ENCODE assay signal across 16 cellular contexts in genomic region chr11:69154938-69155301, GRCh38. TPM values are rescaled to one million over a fixed set of nuclear protein-coding genes. Genes with fewer than 3 reads are reported as not detected.
DNase-seq lines count a peak whose midpoint lies in the region; ATAC-seq and TF ChIP-seq lines count a peak whose summit lies in the region.
"Had no signal": no experiment of that assay in that cellular context is flagged by ENCODE, and none has a peak within 500 bp of the region (broad histone marks: within the 10 kb centered on the region; RNA-seq: fewer than 3 reads in every experiment).

No MANE protein-coding gene starts in this region.

- no peak for TF ChIP-seq POLR2A in tibial nerve (IDR thresholded peaks at IDR 0.05)

- no peak for TF ChIP-seq EP300 in tibial nerve (IDR thresholded peaks at IDR 0.05)

- H3K27me3 ChIP-seq in heart right ventricle (peaks cover 0 to 16% (median 0%) of the 10 kb centered on the region in 7 donors), OCI-LY3 (ENCODE audit: low read depth, low read length) (no peaks in the 10 kb centered on the region), tibial nerve (no peaks in the 10 kb centered on the region)

- peaks cover 69% of the 10 kb centered on the region for H3K4me1 Mint-ChIP-seq in neural crest cell

- peak overlapping the region in 6 of 10 donors; percentile 25 to 84 (median 58) for H3K27ac ChIP-seq in heart right ventricle
- H3K27ac ChIP-seq in OCI-LY3 (ENCODE audit: low read length) = no peak overlapping the region
- peak overlapping the region; percentile 73 to 94 (median 84) for H3K27ac ChIP-seq in tibial nerve
- H3K27ac ChIP-seq: 22Rv1, A549, C4-2B, GM23248 had no signal

- H3K4me3 ChIP-seq in heart right ventricle (no peak overlapping the region), OCI-LY3 (ENCODE audit: low read length) (no peak overlapping the region), tibial nerve (no peak overlapping the region)
- H3K4me3 ChIP-seq: A549, GM23248 had no signal

- H3K27me3 Mint-ChIP-seq in neural crest cell (ENCODE audit: low read depth) = peaks cover 3% of the 10 kb centered on the region

- intact Hi-C loops in heart right ventricle (cut with DNase I) (no loop called here), Right ventricle myocardium inferior (cut with DNase I) (no loop called here)

- H3K9me3 ChIP-seq in heart right ventricle = peaks cover 0 to 11% (median 0%) of the 10 kb centered on the region in 11 donors
- H3K9me3 ChIP-seq in OCI-LY3 (ENCODE audit: insufficient read depth, low read length) = peaks cover 3% of the 10 kb centered on the region; the same call in 1 of the 2 replicates
- no peaks in the 10 kb centered on the region for H3K9me3 ChIP-seq in tibial nerve

- H3K9me3 Mint-ChIP-seq in neural crest cell = peaks cover 2% of the 10 kb centered on the region
- H3K9me3 Mint-ChIP-seq: CD4-positive, alpha-beta T cell had no signal

- H3K36me3 ChIP-seq in heart right ventricle (no peaks in the 10 kb centered on the region), OCI-LY3 (replicated peaks; ENCODE audit: low read depth, low read length) (no peaks in the 10 kb centered on the region), tibial nerve (no peaks in the 10 kb centered on the region)

- 80 to 86% methylated on average over 10 of the region's 10 CpGs for WGBS in heart right ventricle, 2 donors
- 72 to 74% methylated on average over 4 to 10 of the region's 10 CpGs for WGBS in tibial nerve, 2 donors

- H3K4me1 ChIP-seq in heart right ventricle (peaks cover 16 to 72% (median 35%) of the 10 kb centered on the region in 9 donors), OCI-LY3 (ENCODE audit: low read length) (peaks cover 37% of the 10 kb centered on the region), tibial nerve (peaks cover 0 to 67% (median 47%) of the 10 kb centered on the region in 4 donors)

- H3K27ac Mint-ChIP-seq in neural crest cell (ENCODE audit: unreplicated experiment) = peak overlapping the region; percentile 90
- H3K27ac Mint-ChIP-seq: CD4-positive, alpha-beta T cell; HFFc6 had no signal

- H3K4me3 Mint-ChIP-seq in neural crest cell = no peak overlapping the region
- H3K4me3 Mint-ChIP-seq: CD4-positive, alpha-beta T cell; HFFc6 had no signal

- no peaks in the 10 kb centered on the region for H4K20me1 ChIP-seq in OCI-LY3 (ENCODE audit: insufficient read depth, low read length)

- no peaks in the 10 kb centered on the region for H3K36me3 Mint-ChIP-seq in neural crest cell (ENCODE audit: low read depth)

- no peak overlapping the region for H2AFZ ChIP-seq in OCI-LY3 (ENCODE audit: low read depth, low read length)
- H2AFZ ChIP-seq: GM23248 had no signal

- no peak for ATAC-seq in heart right ventricle
- no peak for ATAC-seq in Right ventricle myocardium inferior
- no peak for ATAC-seq in GM18511 (IDR thresholded peaks at IDR 0.05; ENCODE audit: unreplicated experiment)
- ATAC-seq: A549, HCT116 had no signal

- no peaks in the 10 kb centered on the region for H3K79me2 ChIP-seq in OCI-LY3 (ENCODE audit: low read length)

- H3K4me2 ChIP-seq in OCI-LY3 (ENCODE audit: low read length) = peak overlapping the region; percentile 63; the same call in 1 of the 2 replicates
- H3K4me2 ChIP-seq: A549 had no signal

- TF ChIP-seq CTCF in heart right ventricle (IDR thresholded peaks at IDR 0.05) = no peak
- no peak for TF ChIP-seq CTCF in OCI-LY3 (IDR thresholded peaks at IDR 0.05; ENCODE audit: low read depth, low read length)
- TF ChIP-seq CTCF in neural crest cell (conservative IDR thresholded peaks at IDR 0.05) = no peak
- no peak for TF ChIP-seq CTCF in tibial nerve (IDR thresholded peaks at IDR 0.05)

- DNase-seq in heart right ventricle (no peak), Right ventricle myocardium inferior (ENCODE audit: missing footprints) (no peak), neural crest cell (ENCODE audit: low read depth, low spot score) (no peak), tibial nerve (ENCODE audit: low spot score in 2 of 2) (no peak), kidney tubule cell (ENCODE audit: low spot score) (no peak)
- DNase-seq: AML-193; CD4-positive, alpha-beta T cell; GM23248; HFFc6 had no signal

- no peak overlapping the region for H3K9ac ChIP-seq in OCI-LY3 (ENCODE audit: low read length)
- H3K9ac ChIP-seq: GM23248 had no signal

RNA-seq across cellular contexts. Expression of gene SMIM38, which starts 0.8 kb away (rescaled TPM):
- total RNA-seq in heart right ventricle = under 1 TPM in 9 of 10 donors, not detected in 1; 0.11 to 0.56 (median 0.18) TPM
- polyA plus RNA-seq in heart right ventricle = under 1 TPM; 0.07 to 0.22 TPM
- 0.11 TPM for total RNA-seq in Right ventricle myocardium inferior
- 1.1 and 1.4 TPM in 2 replicates for total RNA-seq in neural crest cell
- 1 to 10 TPM; 3.3 to 4.6 (median 4.1) TPM for total RNA-seq in tibial nerve
- total RNA-seq: GM23248, HFFc6, HT-29 had no signal
- polyA plus RNA-seq: GM23248 had no signal
